1 cellular context compared by ENCODE assay signal in genomic region chr15:67106764-67107013, GRCh38.
TF ChIP-seq lines count a peak whose summit lies in the region.

No MANE protein-coding gene starts in this region.

TF ChIP-seq in K562, 482 proteins besides CTCF, POLR2A, EP300 and RAD21 (continued from another document):
- TF ChIP-seq PRDM10 (IDR thresholded peaks at IDR 0.05; ENCODE audit: partially characterized antibody): no peak
- TF ChIP-seq POLR3G (IDR thresholded peaks at IDR 0.05; ENCODE audit: extremely low read depth, insufficient read length, insufficient replicate concordance): no peak
- no peak for TF ChIP-seq FOXJ2 (tag; IDR thresholded peaks at IDR 0.05)
- TF ChIP-seq HNRNPUL1 (IDR thresholded peaks at IDR 0.05; ENCODE audit: low read length): no peak
- TF ChIP-seq ZEB2 (IDR thresholded peaks at IDR 0.05): peak; percentile 17; the same call in 1 of the 2 replicates
TF ChIP-seq in K562: peak in this region for 2.
